In the genomic region with DNA sequence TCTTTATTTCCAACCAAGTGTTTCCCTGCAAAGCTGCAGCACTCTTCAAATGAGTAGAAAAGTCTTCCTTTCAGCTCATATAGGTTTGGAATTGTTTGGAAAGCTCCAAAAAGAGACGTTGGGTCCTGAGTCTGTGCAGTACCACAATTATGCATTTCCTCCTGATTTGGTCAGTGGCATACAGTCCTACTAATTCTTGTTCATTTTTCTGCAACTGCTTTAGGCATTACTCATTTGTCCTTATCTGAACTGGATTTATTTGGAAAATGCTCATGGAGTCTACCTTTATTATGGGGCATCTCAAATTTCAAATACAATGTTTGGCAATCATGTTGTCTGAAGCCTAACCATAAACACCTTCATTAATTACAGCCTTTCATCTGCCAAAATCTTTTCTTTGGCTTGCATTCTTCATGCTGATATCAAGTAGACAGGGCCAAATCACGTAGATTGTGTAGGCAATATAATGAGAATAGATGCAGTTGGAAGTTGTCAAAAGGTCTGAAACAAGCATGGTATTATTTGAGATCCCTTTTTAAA, we compare ENCODE assay signal across 20 cellular contexts.
A peak's percentile ranks its signal among the peaks of the same experiment; 100 is the strongest.
DNase-seq lines count a peak whose midpoint lies in the region; ATAC-seq and TF ChIP-seq lines count a peak whose summit lies in the region.
"Had no signal": no experiment of that assay in that cellular context is flagged by ENCODE, and none has a peak within 500 bp of the region (broad histone marks: within the 10 kb centered on the region; RNA-seq: fewer than 3 reads in every experiment).

No MANE protein-coding gene starts in this region.

- no peak overlapping the region for H3K27ac ChIP-seq in heart left ventricle
- H3K27ac ChIP-seq: BLaER1, breast epithelium, esophagus squamous epithelium, transverse colon had no signal

- no peaks in the 10 kb centered on the region for H3K36me3 ChIP-seq in heart left ventricle
- H3K36me3 ChIP-seq: BLaER1, breast epithelium, esophagus squamous epithelium, transverse colon had no signal

- TF ChIP-seq CTCF in heart left ventricle (IDR thresholded peaks at IDR 0.05): no peak
- TF ChIP-seq CTCF in lower leg skin (IDR thresholded peaks at IDR 0.05): no peak

- DNase-seq in EH (ENCODE audit: low read depth): peak; percentile 68
- DNase-seq in LHCN-M2 (ENCODE audit: low read depth): peak; percentile 83
- peak; percentile 79 for DNase-seq in amniotic epithelial cell (ENCODE audit: low read depth)
- DNase-seq in iris pigment epithelial cell (ENCODE audit: low read depth): peak; percentile 75
- no peak for DNase-seq in T-helper 2 cell treated with Interferon-gamma antibody and Interleukin-4, amounts not matched to agents 5 μg/mL and 100 μg/mL, for 36 hours (ENCODE audit: low spot score)
- DNase-seq in stimulated activated CD8-positive, alpha-beta memory T cell treated with anti-CD3 and anti-CD28 coated beads, Interleukin-4, amount 100 ng/mL, for 48 hours: no peak
- no peak for DNase-seq in heart left ventricle
- DNase-seq in lower leg skin (ENCODE audit: low spot score in 2 of 2): no peak
- DNase-seq: activated CD4-positive, alpha-beta T cell treated with anti-CD3 and anti-CD28 coated beads for 1 hour; activated naive CD4-positive, alpha-beta T cell treated with Interleukin-2 at 50 U/mL for 16 hours; DMS153; esophagus squamous epithelium; NCI-H2029 treated with DMSO at 0.1 percent for 48 hours; posterior cingulate gyrus; SHP77 treated with DMSO at 0.1 percent for 48 hours; T-helper 2 cell; transverse colon had no signal

- intact Hi-C loops in heart left ventricle (cut with DNase I): no loop called here
- intact Hi-C loops in lower leg skin (cut with DNase I; ENCODE audit: low total_unique reads): no loop called here

- TF ChIP-seq POLR2A in heart left ventricle (IDR thresholded peaks at IDR 0.05) (no peak), lower leg skin (IDR thresholded peaks at IDR 0.05) (no peak)

- H3K4me1 Mint-ChIP-seq in T-helper 2 cell treated with Interferon-gamma antibody and Interleukin-4, amounts not matched to agents 5 μg/mL and 100 μg/mL, for 36 hours (ENCODE audit: low read depth): no peaks in the 10 kb centered on the region
- H3K4me1 Mint-ChIP-seq: stimulated activated memory B cell treated with anti-CD40 and anti-IgM and Interleukin-4, amounts not matched to agents 10 μg/mL and 1 μg/mL and 100 μg/mL, for 72 hours had no signal

- H3K27me3 ChIP-seq in heart left ventricle: no peaks in the 10 kb centered on the region
- H3K27me3 ChIP-seq: BLaER1, breast epithelium, esophagus squamous epithelium, transverse colon had no signal

- H3K27me3 Mint-ChIP-seq in T-helper 2 cell treated with Interferon-gamma antibody and Interleukin-4, amounts not matched to agents 5 μg/mL and 100 μg/mL, for 36 hours (ENCODE audit: low read depth): no peaks in the 10 kb centered on the region

- H3K4me1 ChIP-seq in heart left ventricle: no peaks in the 10 kb centered on the region
- H3K4me1 ChIP-seq: BLaER1, breast epithelium, esophagus squamous epithelium, transverse colon had no signal

- H3K9me3 Mint-ChIP-seq in T-helper 2 cell treated with Interferon-gamma antibody and Interleukin-4, amounts not matched to agents 5 μg/mL and 100 μg/mL, for 36 hours: peaks cover 12% of the 10 kb centered on the region
- H3K9me3 Mint-ChIP-seq: stimulated activated memory B cell treated with anti-CD40 and anti-IgM and Interleukin-4, amounts not matched to agents 10 μg/mL and 1 μg/mL and 100 μg/mL, for 72 hours had no signal

- no peak overlapping the region for H3K27ac Mint-ChIP-seq in T-helper 2 cell treated with Interferon-gamma antibody and Interleukin-4, amounts not matched to agents 5 μg/mL and 100 μg/mL, for 36 hours
- H3K27ac Mint-ChIP-seq: stimulated activated memory B cell treated with anti-CD40 and anti-IgM and Interleukin-4, amounts not matched to agents 10 μg/mL and 1 μg/mL and 100 μg/mL, for 72 hours had no signal

- H3K4me3 ChIP-seq in heart left ventricle: no peak overlapping the region
- H3K4me3 ChIP-seq in lower leg skin (ENCODE audit: low read depth, poor library complexity, severe bottlenecking): no peak overlapping the region
- H3K4me3 ChIP-seq: BLaER1, breast epithelium, esophagus squamous epithelium, transverse colon had no signal

- WGBS in heart left ventricle, 4 donors: 73 to 76% (median 74%) methylated on average over 2 of the region's 2 CpGs
- WGBS in lower leg skin, 2 donors: 50 to 59% methylated on average over 2 of the region's 2 CpGs

- H3K4me3 Mint-ChIP-seq in T-helper 2 cell treated with Interferon-gamma antibody and Interleukin-4, amounts not matched to agents 5 μg/mL and 100 μg/mL, for 36 hours: no peak overlapping the region
- H3K4me3 Mint-ChIP-seq: stimulated activated memory B cell treated with anti-CD40 and anti-IgM and Interleukin-4, amounts not matched to agents 10 μg/mL and 1 μg/mL and 100 μg/mL, for 72 hours had no signal

- H3K9me3 ChIP-seq in heart left ventricle: no peaks in the 10 kb centered on the region
- H3K9me3 ChIP-seq: BLaER1, breast epithelium, esophagus squamous epithelium, transverse colon had no signal

- ATAC-seq in heart left ventricle: no peak
- ATAC-seq: stimulated activated memory B cell treated with anti-CD40 and anti-IgM and Interleukin-4, amounts not matched to agents 10 μg/mL and 1 μg/mL and 100 μg/mL, for 72 hours had no signal

- H3K36me3 Mint-ChIP-seq in T-helper 2 cell treated with Interferon-gamma antibody and Interleukin-4, amounts not matched to agents 5 μg/mL and 100 μg/mL, for 36 hours (ENCODE audit: low read depth): no peaks in the 10 kb centered on the region
- H3K36me3 Mint-ChIP-seq: stimulated activated memory B cell treated with anti-CD40 and anti-IgM and Interleukin-4, amounts not matched to agents 10 μg/mL and 1 μg/mL and 100 μg/mL, for 72 hours had no signal

Comparison
In these comparisons a context has a peak if more than half of its experiments do, and no peak if none do; other contexts are left out.
1. DNase-seq: peak in EH (single experiment), LHCN-M2 (single experiment), amniotic epithelial cell (single experiment) and iris pigment epithelial cell (single experiment); none in T-helper 2 cell treated with Interferon-gamma antibody and Interleukin-4, amounts not matched to agents 5 μg/mL and 100 μg/mL, for 36 hours (single experiment), stimulated activated CD8-positive, alpha-beta memory T cell treated with anti-CD3 and anti-CD28 coated beads, Interleukin-4, amount 100 ng/mL, for 48 hours (single experiment), heart left ventricle (0 of 5) and lower leg skin (0 of 2).